ENCODE assay signal across 17 cellular contexts in the genomic region with DNA sequence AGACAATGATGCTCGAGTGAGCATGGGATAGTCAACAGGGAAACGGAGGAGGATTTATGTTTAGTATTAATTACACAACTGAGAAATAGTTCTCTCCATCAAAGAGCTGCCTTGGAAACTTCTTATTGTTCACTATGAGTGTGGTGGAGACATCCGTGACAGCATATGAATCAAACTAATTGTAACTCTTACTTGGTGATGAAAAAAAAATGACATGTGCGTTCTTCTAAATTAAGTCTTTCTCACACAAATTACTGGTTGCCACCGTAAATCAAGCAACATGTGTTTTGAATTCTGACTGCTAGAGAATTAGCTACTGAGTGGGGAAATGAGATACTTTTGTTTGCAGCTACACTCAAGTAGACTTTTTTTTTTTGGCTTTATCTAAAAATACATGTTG.
"Had no signal": no experiment of that assay in that cellular context is flagged by ENCODE, and none has a peak within 500 bp of the region (broad histone marks: within the 10 kb centered on the region; RNA-seq: fewer than 3 reads in every experiment).

No MANE protein-coding gene starts in this region.

- DNase-seq: activated CD4-positive, CD25-positive, alpha-beta regulatory T cell treated with anti-CD3 and anti-CD28 coated beads, Interleukin-2, amount 50 U/mL, for 72 hours; activated CD8-positive, alpha-beta memory T cell treated with anti-CD3 and anti-CD28 coated beads for 24 hours; activated CD8-positive, alpha-beta memory T cell treated with anti-CD3 and anti-CD28 coated beads, Interleukin-2, amount 50 U/mL, for 48 hours; activated gamma-delta T cell; activated T-cell treated with anti-CD3 and anti-CD28 coated beads, Interleukin-2, amount 50 U/mL, for 72 hours; dermis blood vessel endothelial cell; effector memory CD4-positive, alpha-beta T cell; esophagus squamous epithelium; left cardiac atrium; occipital lobe; retina; spleen; stimulated activated CD4-positive, alpha-beta T cell treated with anti-CD3 and anti-CD28 coated beads, Interleukin-4, amount 100 ng/mL, for 4 hours; upper lobe of right lung had no signal

- H3K36me3 ChIP-seq: esophagus squamous epithelium, spleen, thoracic aorta, upper lobe of right lung had no signal

- H3K9me3 ChIP-seq: esophagus squamous epithelium, spleen, thoracic aorta, upper lobe of right lung had no signal

- FAIRE-seq: islet of Langerhans had no signal

- H3K4me3 ChIP-seq: esophagus squamous epithelium, lung, spleen, thoracic aorta, upper lobe of right lung had no signal

- H3K4me1 ChIP-seq: esophagus squamous epithelium, spleen, upper lobe of right lung had no signal

- H3K27me3 ChIP-seq: esophagus squamous epithelium, spleen, upper lobe of right lung had no signal
